14 cellular contexts compared by ENCODE assay signal in the genomic region with DNA sequence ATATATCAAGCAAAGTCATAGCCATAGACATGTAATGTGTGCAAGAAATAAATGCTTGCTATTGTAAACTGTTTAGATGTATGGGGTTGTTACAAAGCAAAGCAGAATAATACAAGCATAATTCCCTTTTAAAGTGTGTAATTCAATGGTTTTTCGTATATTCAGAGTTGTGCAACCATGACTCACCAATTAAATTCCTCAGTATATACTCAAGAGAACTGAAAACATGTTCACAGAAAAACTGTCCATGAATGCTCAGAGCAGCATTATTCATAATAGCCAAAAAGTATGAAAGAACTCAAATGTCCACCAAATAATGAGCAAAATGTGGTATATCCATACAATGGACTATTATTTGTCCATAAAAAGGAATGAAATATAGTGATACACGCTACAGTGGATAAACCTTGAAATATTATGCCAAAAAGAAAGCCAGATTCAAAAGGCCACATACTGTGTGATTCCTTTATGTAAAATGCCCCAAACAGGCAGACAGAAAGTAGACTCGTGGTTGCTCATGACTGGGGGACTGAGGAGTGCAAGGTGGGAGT. TPM values are rescaled to one million over a fixed set of nuclear protein-coding genes. Genes with fewer than 3 reads are reported as not detected.
DNase-seq lines count a peak whose midpoint lies in the region; ATAC-seq, FAIRE-seq and TF ChIP-seq lines count a peak whose summit lies in the region.
"Had no signal": no experiment of that assay in that cellular context is flagged by ENCODE, and none has a peak within 500 bp of the region (broad histone marks: within the 10 kb centered on the region; RNA-seq: fewer than 3 reads in every experiment).

No MANE protein-coding gene starts in this region.

- H3K23ac ChIP-seq in IMR-90 (ENCODE audit: low read depth, low read length): 0 out of 2 replicates have a peak overlapping the region, but pooled peaks have one; percentile 61

- H4K8ac ChIP-seq in IMR-90 (ENCODE audit: low read depth in 2 of 2, low read length in 2 of 2): 0 out of 4 replicates have a peak overlapping the region, but pooled peaks of 1 of the 2 experiments have one; percentile 36

- no peak overlapping the region for H2AK9ac ChIP-seq in IMR-90 (replicated peaks; ENCODE audit: low read depth, low read length, poor library complexity)

- in situ Hi-C loops in IMR-90 (cut with MboI; ENCODE audit: low sequenced_read_pairs): loop anchor here (10.0 kb wide), 1 partner anchor 1149 kb away; no protein-coding TSS in a partner anchor

- peaks cover 14% of the 10 kb centered on the region for H4K20me1 ChIP-seq in IMR-90 (ENCODE audit: insufficient read depth, low read length)

- peak; percentile 17 for DNase-seq in AG08396 (ENCODE audit: low spot score)
- DNase-seq in IMR-90: peak; percentile 87
- DNase-seq in astrocyte of the hippocampus (ENCODE audit: low read depth, low spot score): peak; percentile 52
- peak; percentile 63 to 83 for DNase-seq in foreskin fibroblast
- no peak for DNase-seq in GM12892 (ENCODE audit: insufficient read length)
- DNase-seq in amygdala (lab: John Stamatoyannopoulos, UW): no peak
- no peak for DNase-seq in NCI-H128 (lab: John Stamatoyannopoulos, UW; ENCODE audit: unreplicated experiment)
- DNase-seq in urothelium cell line (ENCODE audit: low spot score): no peak
- DNase-seq: DMS53, heart right ventricle, NCI-H1105 treated with DMSO at 0.1 percent for 48 hours, NCI-H446 treated with DMSO at 0.1 percent for 48 hours, psoas muscle had no signal

- POLR2A ChIA-PET in IMR-90 (lab: Charles Lee; ENCODE audit: unreplicated experiment): no interaction called here

- intact Hi-C loops in IMR-90 (cut with micrococcal nuclease): no loop called here

- peak overlapping the region; percentile 84; the same call in 1 of the 2 replicates for H4K91ac ChIP-seq in IMR-90 (ENCODE audit: insufficient read depth, low read depth, low read length)

- no peak overlapping the region; the same call in 2 of the 3 replicates for H2BK15ac ChIP-seq in IMR-90 (ENCODE audit: low read depth, low read length)

- peaks cover 6 to 51% of the 10 kb centered on the region in 2 experiments for H3K79me1 ChIP-seq in IMR-90 (ENCODE audit: low read depth in 1 of 2, low read length in 2 of 2)

- H2AK5ac ChIP-seq in IMR-90 (ENCODE audit: low read depth, low read length): peak overlapping the region; percentile 81

- H3K18ac ChIP-seq in IMR-90 (ENCODE audit: low read depth, low read length): peak overlapping the region; percentile 74; the same call in 1 of the 2 replicates

- H3K36me3 ChIP-seq in IMR-90 (ENCODE audit: control insufficient read depth, insufficient read depth, low read length): no peaks in the 10 kb centered on the region
- H3K36me3 ChIP-seq: heart right ventricle had no signal

- FAIRE-seq in GM12892 (lab: Jason Lieb, UNC) (no peak), urothelium cell line (lab: Jason Lieb, UNC) (no peak)

- TF ChIP-seq POLR2A in IMR-90 (IDR thresholded peaks at IDR 0.05; ENCODE audit: low read depth, low read length): no peak
- no peak for TF ChIP-seq POLR2A in GM12892 (IDR thresholded peaks at IDR 0.05; ENCODE audit: low read depth, low read length)

- peak overlapping the region; percentile 69 for H3K4ac ChIP-seq in IMR-90 (ENCODE audit: low read depth, low read length)

- no peaks in the 10 kb centered on the region for H3K27me3 ChIP-seq in IMR-90 (ENCODE audit: control insufficient read depth, insufficient read depth, low read length)
- H3K27me3 ChIP-seq: heart right ventricle had no signal

- peak overlapping the region; percentile 62; the same call in 1 of the 2 replicates for H3K27ac ChIP-seq in IMR-90 (ENCODE audit: insufficient read depth, low read length)
- H3K27ac ChIP-seq: heart right ventricle, psoas muscle had no signal

- CTCF ChIA-PET in IMR-90 (lab: Yijun Ruan, JAX): no interaction called here

- H3K9ac ChIP-seq in IMR-90 (ENCODE audit: low read depth, low read length): no peak overlapping the region

- H2BK20ac ChIP-seq in IMR-90 (ENCODE audit: low read depth, low read length): 0 out of 2 replicates have a peak overlapping the region, but pooled peaks have one; percentile 47

- H2BK120ac ChIP-seq in IMR-90 (ENCODE audit: low read depth, low read length): peak overlapping the region; percentile 77

- peak overlapping the region; percentile 54; the same call in 1 of the 2 replicates for H3K4me2 ChIP-seq in IMR-90 (ENCODE audit: low read depth, low read length)

- no CpG with 5 or more reads among the region's 3 CpGs for WGBS in IMR-90 (ENCODE audit: extremely low coverage in 2 of 2, insufficient read length in 1 of 2), 2 experiments

- no peak for TF ChIP-seq RAD21 in IMR-90 (IDR thresholded peaks at IDR 0.05; ENCODE audit: low read length)

- peak overlapping the region; percentile 86 for H3K14ac ChIP-seq in IMR-90 (replicated peaks; ENCODE audit: low read depth, low read length)

- no TSS peak for BruUV-seq in IMR-90 (replicated peaks; lab: Mats Ljungman, UMichigan)

- peaks cover 9% of the 10 kb centered on the region for H3K4me1 ChIP-seq in IMR-90 (ENCODE audit: control insufficient read depth, insufficient read depth, low read length)

- H3K4me3 ChIP-seq in IMR-90 (ENCODE audit: insufficient read depth, low read depth, low read length): no peak overlapping the region
- no peak overlapping the region for H3K4me3 ChIP-seq in foreskin fibroblast (ENCODE audit: low read depth in 1 of 2, low read length in 2 of 2)
- H3K4me3 ChIP-seq: heart right ventricle, psoas muscle had no signal

- H2BK5ac ChIP-seq in IMR-90 (ENCODE audit: low read depth, low read length, poor library complexity, severe bottlenecking): peak overlapping the region; percentile 94

- no peaks in the 10 kb centered on the region; the same call in none of the 2 replicates for H3K9me1 ChIP-seq in IMR-90 (ENCODE audit: insufficient read depth, low read length)

- no peak overlapping the region for H4K5ac ChIP-seq in IMR-90 (ENCODE audit: low read depth, low read length)

- no peaks in the 10 kb centered on the region for H3K9me3 ChIP-seq in IMR-90 (ENCODE audit: control insufficient read depth, insufficient read depth, low read length)
- H3K9me3 ChIP-seq: heart right ventricle, psoas muscle had no signal

- H3K56ac ChIP-seq in IMR-90 (ENCODE audit: extremely low read depth, insufficient read depth, low read length): peak overlapping the region; percentile 76; the same call in 1 of the 2 replicates

- no peak overlapping the region for H2AFZ ChIP-seq in IMR-90 (replicated peaks; ENCODE audit: low read length, poor library complexity)

- ATAC-seq in IMR-90 (ENCODE audit: low read depth): peak; percentile 89
- ATAC-seq: heart right ventricle, left lobe of liver, psoas muscle had no signal

- TF ChIP-seq CTCF in IMR-90 (conservative IDR thresholded peaks at IDR 0.05; ENCODE audit: low read depth, low read length): no peak
- no peak for TF ChIP-seq CTCF in foreskin fibroblast (IDR thresholded peaks at IDR 0.05; ENCODE audit: low read depth, low read length)

- dilution Hi-C loops in IMR-90 (cut with HindIII; ENCODE audit: low sequenced_read_pairs, unreplicated experiment): no loop called here

TF ChIP-seq in IMR-90, 13 proteins besides CTCF, POLR2A, EP300 and RAD21:
- TF ChIP-seq MAZ (IDR thresholded peaks at IDR 0.05; ENCODE audit: borderline replicate concordance, low read depth, low read length): no peak
- peak; percentile 22; the same call in 1 of the 2 replicates for TF ChIP-seq MAFK (IDR thresholded peaks at IDR 0.05; ENCODE audit: low read depth, low read length)
- TF ChIP-seq CEBPB (IDR thresholded peaks at IDR 0.05; ENCODE audit: low read depth, low read length): peak; percentile 98
- no peak for TF ChIP-seq RFX5 (IDR thresholded peaks at IDR 0.05; ENCODE audit: low read depth, low read length)
- no peak for TF ChIP-seq RCOR1 (IDR thresholded peaks at IDR 0.05; ENCODE audit: insufficient replicate concordance, low read length)
- no peak for TF ChIP-seq BHLHE40 (IDR thresholded peaks at IDR 0.05; ENCODE audit: low read depth, low read length)
- peak; percentile 92 for TF ChIP-seq FOS (IDR thresholded peaks at IDR 0.05; ENCODE audit: low read depth, low read length)
- peak; percentile 65 for TF ChIP-seq NFE2L2 (IDR thresholded peaks at IDR 0.05; ENCODE audit: low read depth, low read length)
- TF ChIP-seq SMC3 (IDR thresholded peaks at IDR 0.05; ENCODE audit: low read depth, low read length): no peak
- TF ChIP-seq CHD1 (IDR thresholded peaks at IDR 0.05; ENCODE audit: low read depth, low read length): no peak
- TF ChIP-seq, protein P1, sequence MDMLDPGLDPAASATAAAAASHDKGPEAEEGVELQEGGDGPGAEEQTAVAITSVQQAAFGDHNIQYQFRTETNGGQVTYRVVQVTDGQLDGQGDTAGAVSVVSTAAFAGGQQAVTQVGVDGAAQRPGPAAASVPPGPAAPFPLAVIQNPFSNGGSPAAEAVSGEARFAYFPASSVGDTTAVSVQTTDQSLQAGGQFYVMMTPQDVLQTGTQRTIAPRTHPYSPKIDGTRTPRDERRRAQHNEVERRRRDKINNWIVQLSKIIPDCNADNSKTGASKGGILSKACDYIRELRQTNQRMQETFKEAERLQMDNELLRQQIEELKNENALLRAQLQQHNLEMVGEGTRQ (IDR thresholded peaks at IDR 0.05; ENCODE audit: low read depth, low read length): no peak
- TF ChIP-seq, protein P2, sequence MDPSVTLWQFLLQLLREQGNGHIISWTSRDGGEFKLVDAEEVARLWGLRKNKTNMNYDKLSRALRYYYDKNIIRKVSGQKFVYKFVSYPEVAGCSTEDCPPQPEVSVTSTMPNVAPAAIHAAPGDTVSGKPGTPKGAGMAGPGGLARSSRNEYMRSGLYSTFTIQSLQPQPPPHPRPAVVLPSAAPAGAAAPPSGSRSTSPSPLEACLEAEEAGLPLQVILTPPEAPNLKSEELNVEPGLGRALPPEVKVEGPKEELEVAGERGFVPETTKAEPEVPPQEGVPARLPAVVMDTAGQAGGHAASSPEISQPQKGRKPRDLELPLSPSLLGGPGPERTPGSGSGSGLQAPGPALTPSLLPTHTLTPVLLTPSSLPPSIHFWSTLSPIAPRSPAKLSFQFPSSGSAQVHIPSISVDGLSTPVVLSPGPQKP (IDR thresholded peaks at IDR 0.05; ENCODE audit: borderline replicate concordance, low read depth, low read length): no peak
- TF ChIP-seq MXI1 (IDR thresholded peaks at IDR 0.05; ENCODE audit: borderline replicate concordance, low read depth, low read length): no peak

RNA-seq across cellular contexts. Expression of a gene that starts 9.3 kb away (rescaled TPM):
- 8.6 and 18.1 TPM in 2 replicates for total RNA-seq in IMR-90 (2012; rRNA removed)
- 6.4 and 8.5 TPM in 2 replicates for polyA plus RNA-seq in IMR-90 (2012; rRNA removed)
- polyA plus RNA-seq in IMR-90 (2012; cell fraction: cytosol; rRNA removed): 1.6 and 2.1 TPM in 2 replicates
- polyA plus RNA-seq in IMR-90 (2012; cell fraction: nucleus; rRNA removed; ENCODE audit: low replicate concordance): 1.2 and 4.1 TPM in 2 replicates
- 6.0 TPM for polyA plus RNA-seq in GM12892 (2012; ENCODE audit: missing spikeins)

Comparison
In these comparisons a context has a peak if more than half of its experiments do, and no peak if none do; other contexts are left out.
1. DNase-seq: peak in AG08396 (single experiment), IMR-90 (single experiment), astrocyte of the hippocampus (single experiment) and foreskin fibroblast (2 of 2); none in GM12892 (single experiment), amygdala (0 of 56), NCI-H128 (single experiment) and urothelium cell line (single experiment).